5 cellular contexts compared by ENCODE assay signal in genomic region chr1:29466258-29466657, GRCh38.
"Had no signal": no experiment of that assay in that cellular context is flagged by ENCODE, and none has a peak within 500 bp of the region (broad histone marks: within the 10 kb centered on the region; RNA-seq: fewer than 3 reads in every experiment).

No MANE protein-coding gene starts in this region.

- DNase-seq: H9, HCEC 1CT, HFFc6 had no signal

- H3K4me3 Mint-ChIP-seq: GM23338, H9, HFFc6 had no signal

- H3K4me3 ChIP-seq: GM23338, K562 had no signal

- ATAC-seq: GM23338, K562 had no signal

- H3K27ac Mint-ChIP-seq: GM23338, H9, HFFc6 had no signal
